1 cellular context compared by ENCODE assay signal in the genomic region with DNA sequence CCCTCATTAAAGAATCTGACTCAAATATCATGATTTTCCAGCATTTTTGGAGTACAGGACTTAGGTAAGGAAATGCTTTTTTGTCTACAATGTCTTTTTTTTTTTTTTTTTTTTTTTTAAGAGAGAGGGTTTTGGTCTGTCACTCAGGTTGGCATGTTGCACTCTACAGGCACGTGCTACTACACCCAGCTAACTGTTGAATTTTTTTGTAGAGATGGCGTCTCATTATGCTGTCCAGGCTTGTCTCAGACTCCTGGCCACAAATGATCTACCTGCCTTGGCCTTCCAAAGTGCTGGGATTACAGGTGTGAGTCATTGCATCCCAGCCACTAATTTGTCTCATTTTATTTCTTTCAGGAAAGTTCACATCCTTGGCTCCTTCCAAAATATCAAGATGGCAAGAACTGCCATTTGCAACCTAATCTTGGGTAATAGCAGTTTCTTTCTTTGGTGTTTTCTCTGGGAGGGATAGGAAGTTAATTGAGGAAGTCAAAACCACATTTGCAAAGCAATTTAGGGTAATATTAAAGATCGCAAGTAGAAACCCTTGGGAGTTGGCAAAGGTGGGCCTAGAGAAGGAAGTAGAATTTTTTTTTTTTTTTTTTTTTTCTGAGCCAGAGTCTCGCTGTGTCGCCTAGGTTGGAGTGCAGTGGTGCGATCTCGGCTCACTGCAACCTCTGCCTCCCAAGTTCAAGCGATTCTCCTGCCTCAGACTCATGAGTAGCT.
TF ChIP-seq lines count a peak whose summit lies in the region.

No MANE protein-coding gene starts in this region.

TF ChIP-seq in SK-N-SH treated with all-trans-retinoic acid at 6 μM for 48 hours, 23 proteins besides CTCF, POLR2A, EP300 and RAD21 (continued from another document):
- TF ChIP-seq BACH2 (CRISPR knock-in tag; IDR thresholded peaks at IDR 0.05; ENCODE audit: borderline replicate concordance) (no peak), ZC3H10 (CRISPR knock-in tag; IDR thresholded peaks at IDR 0.05) (no peak), ISL1 (CRISPR knock-in tag; IDR thresholded peaks at IDR 0.05) (no peak)
